Comparison of ENCODE assay signal across 7 cellular contexts in genomic region chr10:133258066-133258817, GRCh38. TPM values are rescaled to one million over a fixed set of nuclear protein-coding genes. Genes with fewer than 3 reads are reported as not detected.
DNase-seq lines count a peak whose midpoint lies in the region; ATAC-seq and TF ChIP-seq lines count a peak whose summit lies in the region.
"Had no signal": no experiment of that assay in that cellular context is flagged by ENCODE, and none has a peak within 500 bp of the region (broad histone marks: within the 10 kb centered on the region; RNA-seq: fewer than 3 reads in every experiment).

No MANE protein-coding gene starts in this region.

- no peak for TF ChIP-seq POLR2A in lower leg skin (IDR thresholded peaks at IDR 0.05)

- no peak for TF ChIP-seq CTCF in RWPE1 (conservative IDR thresholded peaks at IDR 0.05; ENCODE audit: low read depth)
- no peak for TF ChIP-seq CTCF in lower leg skin (IDR thresholded peaks at IDR 0.05)
- TF ChIP-seq CTCF in glutamatergic neuron (IDR thresholded peaks at IDR 0.05; ENCODE audit: partially characterized antibody, unreplicated experiment): no peak

- intact Hi-C loops in lower leg skin (cut with DNase I; ENCODE audit: low total_unique reads): no loop called here

- 33 to 67% methylated on average over 10 to 15 of the region's 21 CpGs for WGBS in lower leg skin, 2 donors

- ATAC-seq in HG03039 (IDR thresholded peaks at IDR 0.05; ENCODE audit: unreplicated experiment): no peak

- DNase-seq in ELR (ENCODE audit: low read depth) (peak; percentile 19), RWPE1 (ENCODE audit: low spot score) (no peak), lower leg skin (ENCODE audit: low spot score in 2 of 2) (peak; percentile 64 to 93), glutamatergic neuron (no peak), SKM-1 (lab: John Stamatoyannopoulos, UW; ENCODE audit: unreplicated experiment) (no peak)

- CTCF ChIA-PET in RWPE1 (lab: Yijun Ruan, JAX): interaction anchor here (1.4 to 1.5 kb wide), 2 partner anchors 17 to 20 kb away, joined by 5 to 6 read pairs; no protein-coding TSS in a partner anchor

- peaks cover 2% of the 10 kb centered on the region for H3K9me3 Mint-ChIP-seq in glutamatergic neuron (ENCODE audit: unreplicated experiment)
- H3K9me3 Mint-ChIP-seq: neural crest cell had no signal

- no peaks in the 10 kb centered on the region for H3K36me3 Mint-ChIP-seq in glutamatergic neuron (ENCODE audit: unreplicated experiment)

- POLR2A ChIA-PET in RWPE1 (lab: Yijun Ruan, JAX; ENCODE audit: low non-redundant PET): interaction anchor here (0.8 to 1.0 kb wide), 2 partner anchors 13 to 21 kb away, joined by 3 read pairs; no protein-coding TSS in a partner anchor

- H3K27ac Mint-ChIP-seq in glutamatergic neuron (ENCODE audit: unreplicated experiment): no peak overlapping the region

- H3K4me3 Mint-ChIP-seq in glutamatergic neuron (ENCODE audit: unreplicated experiment): no peak overlapping the region

- H3K4me3 ChIP-seq in lower leg skin (ENCODE audit: low read depth, poor library complexity, severe bottlenecking): no peak overlapping the region

- peak overlapping the region; percentile 93 for H3K27ac ChIP-seq in RWPE1

- H3K4me1 Mint-ChIP-seq in glutamatergic neuron (ENCODE audit: low read depth, unreplicated experiment): peaks cover 13% of the 10 kb centered on the region

- peaks cover 7% of the 10 kb centered on the region for H3K27me3 Mint-ChIP-seq in glutamatergic neuron (ENCODE audit: unreplicated experiment)

RNA-seq across cellular contexts. Expression of gene ADAM8, which starts 18.4 kb away (rescaled TPM):
- total RNA-seq in lower leg skin: 1 to 10 TPM; 3.3 to 5.9 (median 4.6) TPM
- 5.4 TPM for total RNA-seq in glutamatergic neuron (ENCODE audit: unreplicated experiment)

RNA-seq across cellular contexts. Expression of gene VENTX, which starts 20.6 kb away (rescaled TPM):
- under 1 TPM in 2 of 4 donors, not detected in 2; 0.42 to 0.65 TPM for total RNA-seq in lower leg skin
- 1.6 TPM for total RNA-seq in glutamatergic neuron (ENCODE audit: unreplicated experiment)
- total RNA-seq: neural crest cell had no signal

RNA-seq across cellular contexts. Expression of gene UTF1, which starts 28.2 kb away (rescaled TPM):
- total RNA-seq in lower leg skin (not detected), glutamatergic neuron (ENCODE audit: unreplicated experiment) (0.61 TPM)
- total RNA-seq: neural crest cell had no signal

RNA-seq across cellular contexts. Expression of gene TUBGCP2, which starts 50.4 kb away (rescaled TPM):
- 10 to 100 TPM; 41.1 to 75.7 (median 43.5) TPM for total RNA-seq in lower leg skin
- total RNA-seq in glutamatergic neuron (ENCODE audit: unreplicated experiment): 61.4 TPM

RNA-seq across cellular contexts. Expression of gene ZNF511, which starts 50.5 kb away (rescaled TPM):
- total RNA-seq in lower leg skin: 10 to 100 TPM; 15.8 to 30.3 (median 22.0) TPM
- 24.6 TPM for total RNA-seq in glutamatergic neuron (ENCODE audit: unreplicated experiment)

Comparison
In these comparisons a context has a peak if more than half of its experiments do, and no peak if none do; other contexts are left out.
1. DNase-seq: peak in ELR (single experiment) and lower leg skin (2 of 2); none in RWPE1 (single experiment), glutamatergic neuron (single experiment) and SKM-1 (single experiment).